Comparison of ENCODE assay signal across 12 cellular contexts in genomic region chr12:110543965-110544364, GRCh38. TPM values are rescaled to one million over a fixed set of nuclear protein-coding genes. Genes with fewer than 3 reads are reported as not detected.
DNase-seq lines count a peak whose midpoint lies in the region; ATAC-seq, FAIRE-seq and TF ChIP-seq lines count a peak whose summit lies in the region.
"Had no signal": no experiment of that assay in that cellular context is flagged by ENCODE, and none has a peak within 500 bp of the region (broad histone marks: within the 10 kb centered on the region; RNA-seq: fewer than 3 reads in every experiment).

No MANE protein-coding gene starts in this region.

- no peaks in the 10 kb centered on the region for H3K27me3 Mint-ChIP-seq in activated CD4-positive, alpha-beta memory T cell treated with anti-CD3 and anti-CD28 coated beads, Interleukin-2, amount 10 ng/mL, durations not matched to agents 7 days and 5 days
- H3K27me3 Mint-ChIP-seq: activated naive CD4-positive, alpha-beta T cell treated with anti-CD3 and anti-CD28 coated beads, Interleukin-2, amount 10 ng/mL, durations not matched to agents 7 days and 5 days; naive thymus-derived CD4-positive, alpha-beta T cell had no signal

- H3K4me2 ChIP-seq in fibroblast of lung (ENCODE audit: extremely low read depth, insufficient read depth, low read length) = peak overlapping the region; percentile 26
- H3K4me2 ChIP-seq: KMS-11 had no signal

- H3K27me3 ChIP-seq in heart right ventricle = no peaks in the 10 kb centered on the region
- H3K27me3 ChIP-seq in fibroblast of lung (ENCODE audit: control insufficient read depth, insufficient read depth, low read length) = no peaks in the 10 kb centered on the region
- H3K27me3 ChIP-seq in psoas muscle (ENCODE audit: insufficient read depth in 3 of 3, low read length in 2 of 3) = no peaks in the 10 kb centered on the region
- no peaks in the 10 kb centered on the region for H3K27me3 ChIP-seq in WERI-Rb-1 (ENCODE audit: insufficient read depth, low read depth, severe bottlenecking)

- POLR2A ChIA-PET in activated CD4-positive, alpha-beta memory T cell treated with anti-CD3 and anti-CD28 coated beads, Interleukin-2, amount 10 ng/mL, durations not matched to agents 7 days and 5 days (lab: Charles Lee) = interaction anchor here (1.1 to 1.4 kb wide), 3 partner anchors 21 to 94 kb away, joined by 3 to 6 read pairs (median 3); partner anchors contain the start of gene ARPC3

- H3K4me1 ChIP-seq in heart right ventricle (peaks cover 11 to 74% (median 47%) of the 10 kb centered on the region in 9 donors), fibroblast of lung (ENCODE audit: control insufficient read depth, extremely low read depth, insufficient read depth, low read length) (peaks cover 16% of the 10 kb centered on the region), psoas muscle (peaks cover 72% of the 10 kb centered on the region)

- intact Hi-C loops in heart right ventricle (cut with DNase I) = loop anchor here in 2 of 10 donors (2.0 to 5.0 kb wide), 2 partner anchors 38 to 39 kb away; partner anchors contain the start of gene PPTC7 (in 2 of the 2)
- intact Hi-C loops in Right ventricle myocardium inferior (cut with DNase I) = no loop called here
- intact Hi-C loops in psoas muscle (cut with DNase I) = no loop called here

- CTCF ChIA-PET in activated CD4-positive, alpha-beta memory T cell treated with anti-CD3 and anti-CD28 coated beads, Interleukin-2, amount 10 ng/mL, durations not matched to agents 7 days and 5 days (lab: Charles Lee) = interaction anchor here (0.7 to 2.9 kb wide), 8 partner anchors 8 to 112 kb away, joined by 3 to 9 read pairs (median 4); partner anchors contain the start of gene FAM216A

- ATAC-seq in heart right ventricle (peak in 2 of 8 donors; percentile 4 to 7), Right ventricle myocardium inferior (no peak), psoas muscle (peak in 1 of 4 donors; percentile 13), SK-N-SH treated with all-trans-retinoic acid at 6 μM for 48 hours (no peak)
- ATAC-seq: naive thymus-derived CD4-positive, alpha-beta T cell had no signal

- H3K4me3 Mint-ChIP-seq in activated CD4-positive, alpha-beta memory T cell treated with anti-CD3 and anti-CD28 coated beads, Interleukin-2, amount 10 ng/mL, durations not matched to agents 7 days and 5 days = no peak overlapping the region
- H3K4me3 Mint-ChIP-seq: activated naive CD4-positive, alpha-beta T cell treated with anti-CD3 and anti-CD28 coated beads, Interleukin-2, amount 10 ng/mL, durations not matched to agents 7 days and 5 days; naive thymus-derived CD4-positive, alpha-beta T cell had no signal

- H3K36me3 ChIP-seq in heart right ventricle (peaks cover 0 to 60% (median 0%) of the 10 kb centered on the region in 9 donors), fibroblast of lung (ENCODE audit: control insufficient read depth, insufficient read depth, low read length) (no peaks in the 10 kb centered on the region), psoas muscle (ENCODE audit: insufficient read depth in 1 of 2, low read depth in 1 of 2) (peaks cover 0 to 24% of the 10 kb centered on the region in 2 donors), WERI-Rb-1 (peaks cover 10% of the 10 kb centered on the region)

- no peak overlapping the region for H3K27ac Mint-ChIP-seq in activated CD4-positive, alpha-beta memory T cell treated with anti-CD3 and anti-CD28 coated beads, Interleukin-2, amount 10 ng/mL, durations not matched to agents 7 days and 5 days

- 71 to 80% methylated on average over 4 of the region's 4 CpGs for WGBS in heart right ventricle, 2 donors
- WGBS in psoas muscle, 3 donors = 45 to 62% (median 48%) methylated on average over 4 of the region's 4 CpGs

- H3K9me3 ChIP-seq in heart right ventricle (no peaks in the 10 kb centered on the region), fibroblast of lung (ENCODE audit: control insufficient read depth, insufficient read depth, low read depth, low read length) (no peaks in the 10 kb centered on the region), psoas muscle (no peaks in the 10 kb centered on the region), WERI-Rb-1 (ENCODE audit: severe bottlenecking) (no peaks in the 10 kb centered on the region)

- peaks cover 38% of the 10 kb centered on the region for H3K4me1 Mint-ChIP-seq in activated CD4-positive, alpha-beta memory T cell treated with anti-CD3 and anti-CD28 coated beads, Interleukin-2, amount 10 ng/mL, durations not matched to agents 7 days and 5 days

- H3K79me2 ChIP-seq in fibroblast of lung (ENCODE audit: control insufficient read depth, insufficient read depth, low read length) = no peaks in the 10 kb centered on the region

- no peak for DNase-seq in heart right ventricle
- no peak for DNase-seq in Right ventricle myocardium inferior (ENCODE audit: missing footprints)
- DNase-seq in fibroblast of lung (ENCODE audit: low read depth in 2 of 2) = no peak
- DNase-seq in psoas muscle = no peak
- no peak for DNase-seq in GM19239 (ENCODE audit: insufficient read length, low spot score)
- DNase-seq in WERI-Rb-1 = no peak
- no peak for DNase-seq in activated CD4-positive, alpha-beta memory T cell treated with anti-CD3 and anti-CD28 coated beads, Interleukin-2, amount 10 ng/mL, durations not matched to agents 7 days and 5 days
- DNase-seq: activated CD4-positive, alpha-beta T cell treated with anti-CD3 and anti-CD28 coated beads, Interleukin-2, amount 50 U/mL, for 4 hours; activated naive CD4-positive, alpha-beta T cell treated with anti-CD3 and anti-CD28 coated beads, Interleukin-2, amount 10 ng/mL, durations not matched to agents 7 days and 5 days; naive thymus-derived CD4-positive, alpha-beta T cell had no signal

- H3K27ac ChIP-seq in heart right ventricle (peak overlapping the region; percentile 35 to 83 (median 66)), fibroblast of lung (ENCODE audit: insufficient read depth, low read length) (no peak overlapping the region), psoas muscle (peak overlapping the region; percentile 86), WERI-Rb-1 (no peak overlapping the region)

- H3K4me3 ChIP-seq in heart right ventricle = no peak overlapping the region
- no peak overlapping the region for H3K4me3 ChIP-seq in fibroblast of lung (replicated peaks in 1 of 4; ENCODE audit: control extremely low read depth in 1 of 4, insufficient read depth in 1 of 4, low read depth in 3 of 4, low read length in 4 of 4)
- H3K4me3 ChIP-seq in psoas muscle = peak overlapping the region; percentile 27
- H3K4me3 ChIP-seq in WERI-Rb-1 (ENCODE audit: low read depth, low read length) = no peak overlapping the region

- H2AFZ ChIP-seq in fibroblast of lung (ENCODE audit: low read length) = no peak overlapping the region

- no peak overlapping the region for H3K9ac ChIP-seq in fibroblast of lung (ENCODE audit: insufficient read depth, low read length)
- H3K9ac ChIP-seq: KMS-11 had no signal

- no peaks in the 10 kb centered on the region for H4K20me1 ChIP-seq in fibroblast of lung (ENCODE audit: control insufficient read depth, extremely low read depth, insufficient read depth, low read length)

- peaks cover 58% of the 10 kb centered on the region for H3K36me3 Mint-ChIP-seq in activated CD4-positive, alpha-beta memory T cell treated with anti-CD3 and anti-CD28 coated beads, Interleukin-2, amount 10 ng/mL, durations not matched to agents 7 days and 5 days (ENCODE audit: low read depth)

- no peak for FAIRE-seq in GM19239 (lab: Jason Lieb, UNC)

- no peak for TF ChIP-seq CTCF in heart right ventricle (IDR thresholded peaks at IDR 0.05)
- TF ChIP-seq CTCF in fibroblast of lung (conservative IDR thresholded peaks at IDR 0.05 in 1 of 2, IDR thresholded peaks at IDR 0.05 in 1 of 2; ENCODE audit: low read depth in 1 of 2, low read length in 2 of 2) = no peak
- TF ChIP-seq CTCF in psoas muscle (IDR thresholded peaks at IDR 0.05) = no peak
- no peak for TF ChIP-seq CTCF in WERI-Rb-1 (IDR thresholded peaks at IDR 0.05; ENCODE audit: low read depth, low read length)

- no peaks in the 10 kb centered on the region for H3K9me3 Mint-ChIP-seq in activated CD4-positive, alpha-beta memory T cell treated with anti-CD3 and anti-CD28 coated beads, Interleukin-2, amount 10 ng/mL, durations not matched to agents 7 days and 5 days
- H3K9me3 Mint-ChIP-seq: activated naive CD4-positive, alpha-beta T cell treated with anti-CD3 and anti-CD28 coated beads, Interleukin-2, amount 10 ng/mL, durations not matched to agents 7 days and 5 days; naive thymus-derived CD4-positive, alpha-beta T cell had no signal

RNA-seq across cellular contexts. Expression of gene PPTC7, which starts 39.2 kb away (rescaled TPM):
- total RNA-seq in heart right ventricle = 100 to 1,000 TPM in 1 of 10 donors, 10 to 100 TPM in 9; 66.0 to 162 (median 79.4) TPM
- 10 to 100 TPM; 18.9 to 20.4 TPM for polyA plus RNA-seq in heart right ventricle
- 99.2 TPM for total RNA-seq in Right ventricle myocardium inferior
- 4.9 and 6.9 TPM in 2 replicates for total RNA-seq in fibroblast of lung
- 9.4 and 12.5 TPM in 2 replicates for polyA plus RNA-seq in fibroblast of lung
- 6.5 and 7.9 TPM in 2 replicates for polyA plus RNA-seq in fibroblast of lung (2012)
- polyA minus RNA-seq in fibroblast of lung (ENCODE audit: low replicate concordance) = 4.2 and 13.4 TPM in 2 replicates
- total RNA-seq in psoas muscle = 100 to 1,000 TPM in 2 of 4 donors, 10 to 100 TPM in 2; 61.1 to 213 (median 86.7) TPM
- 100 to 1,000 TPM in 1 of 3 donors, 10 to 100 TPM in 2; 54.6 to 134 (median 65.4) TPM for polyA plus RNA-seq in psoas muscle
- 10 to 100 TPM; 31.5 to 31.8 TPM for total RNA-seq in activated CD4-positive, alpha-beta memory T cell treated with anti-CD3 and anti-CD28 coated beads, Interleukin-2, amount 10 ng/mL, durations not matched to agents 7 days and 5 days

RNA-seq across cellular contexts. Expression of gene RAD9B, which starts 41.8 kb away (rescaled TPM):
- 1 to 10 TPM in 4 of 10 donors, under 1 TPM in 6; 0.23 to 1.6 (median 0.95) TPM for total RNA-seq in heart right ventricle
- polyA plus RNA-seq in heart right ventricle = 1 to 10 TPM in 1 of 2 donors, not detected in 1; 4.9 TPM
- 1.1 TPM for total RNA-seq in Right ventricle myocardium inferior
- 0.50 and 0.77 TPM in 2 replicates for total RNA-seq in fibroblast of lung
- polyA plus RNA-seq in fibroblast of lung = 0.40 and 0.53 TPM in 2 replicates
- 0.25 and 0.30 TPM in 2 replicates for polyA plus RNA-seq in fibroblast of lung (2012)
- not detected in 2 replicates for polyA minus RNA-seq in fibroblast of lung (ENCODE audit: low replicate concordance)
- total RNA-seq in psoas muscle = 1 to 10 TPM; 1.1 to 4.2 (median 1.4) TPM
- polyA plus RNA-seq in psoas muscle = 1 to 10 TPM in 2 of 3 donors, under 1 TPM in 1; 0.77 to 3.8 (median 2.6) TPM
- total RNA-seq in activated CD4-positive, alpha-beta memory T cell treated with anti-CD3 and anti-CD28 coated beads, Interleukin-2, amount 10 ng/mL, durations not matched to agents 7 days and 5 days = 1 to 10 TPM; 1.1 to 2.0 TPM

RNA-seq across cellular contexts. Expression of gene VPS29, which starts 42.1 kb away (rescaled TPM):
- 100 to 1,000 TPM in 2 of 10 donors, 10 to 100 TPM in 8; 83.7 to 117 (median 91.5) TPM for total RNA-seq in heart right ventricle
- 100 to 1,000 TPM in 1 of 2 donors, 10 to 100 TPM in 1; 84.0 to 175 TPM for polyA plus RNA-seq in heart right ventricle
- total RNA-seq in Right ventricle myocardium inferior = 106 TPM
- total RNA-seq in fibroblast of lung = 44.7 and 52.2 TPM in 2 replicates
- polyA plus RNA-seq in fibroblast of lung = 172 and 210 TPM in 2 replicates
- 119 and 139 TPM in 2 replicates for polyA plus RNA-seq in fibroblast of lung (2012)
- 20.7 and 25.0 TPM in 2 replicates for polyA minus RNA-seq in fibroblast of lung (ENCODE audit: low replicate concordance)
- total RNA-seq in psoas muscle = 100 to 1,000 TPM in 3 of 4 donors, 10 to 100 TPM in 1; 70.4 to 136 (median 121) TPM
- 100 to 1,000 TPM; 168 to 216 (median 188) TPM for polyA plus RNA-seq in psoas muscle
- 100 to 1,000 TPM; 129 to 137 TPM for total RNA-seq in activated CD4-positive, alpha-beta memory T cell treated with anti-CD3 and anti-CD28 coated beads, Interleukin-2, amount 10 ng/mL, durations not matched to agents 7 days and 5 days

Comparison
In these comparisons a context has a peak if more than half of its experiments do, and no peak if none do; other contexts are left out.
1. H3K27ac ChIP-seq: peak in heart right ventricle (10 of 10) and psoas muscle (single experiment); none in fibroblast of lung (single experiment) and WERI-Rb-1 (single experiment).